ENCODE assay signal across 21 cellular contexts in genomic region chr3:164458986-164459385, GRCh38.
DNase-seq lines count a peak whose midpoint lies in the region; ATAC-seq, FAIRE-seq and TF ChIP-seq lines count a peak whose summit lies in the region.
"Had no signal": no experiment of that assay in that cellular context is flagged by ENCODE, and none has a peak within 500 bp of the region (broad histone marks: within the 10 kb centered on the region; RNA-seq: fewer than 3 reads in every experiment).

No MANE protein-coding gene starts in this region.

- no peaks in the 10 kb centered on the region for H3K9me3 ChIP-seq in astrocyte (ENCODE audit: insufficient read depth, low read depth, low read length)

- H3K9me3 Mint-ChIP-seq in astrocyte (ENCODE audit: unreplicated experiment) = peaks cover 2% of the 10 kb centered on the region
- peaks cover 6% of the 10 kb centered on the region for H3K9me3 Mint-ChIP-seq in activated naive CD4-positive, alpha-beta T cell treated with anti-CD3 and anti-CD28 coated beads, Interleukin-2, amount 10 ng/mL, durations not matched to agents 7 days and 5 days
- H3K9me3 Mint-ChIP-seq: brain had no signal

- H3K4me3 Mint-ChIP-seq in astrocyte (ENCODE audit: unreplicated experiment) = no peak overlapping the region
- no peak overlapping the region for H3K4me3 Mint-ChIP-seq in activated naive CD4-positive, alpha-beta T cell treated with anti-CD3 and anti-CD28 coated beads, Interleukin-2, amount 10 ng/mL, durations not matched to agents 7 days and 5 days
- H3K4me3 Mint-ChIP-seq: brain; CD8-positive, alpha-beta memory T cell; stimulated activated naive CD8-positive, alpha-beta T cell treated with anti-CD3 and anti-CD28 coated beads, Interleukin-15, amount 100 ng/mL, for 72 hours had no signal

- ATAC-seq in HG02840 (IDR thresholded peaks at IDR 0.05; ENCODE audit: low FRiP score, unreplicated experiment) (no peak), HG03095 (IDR thresholded peaks at IDR 0.05; ENCODE audit: unreplicated experiment) (no peak)
- ATAC-seq: left lobe of liver; right cardiac atrium; stimulated activated naive CD8-positive, alpha-beta T cell treated with anti-CD3 and anti-CD28 coated beads, Interleukin-15, amount 100 ng/mL, for 72 hours had no signal

- no peaks in the 10 kb centered on the region for H3K79me2 ChIP-seq in astrocyte (ENCODE audit: insufficient read depth, low read length)

- H3K27ac ChIP-seq in astrocyte (ENCODE audit: low read depth, low read length) = no peak overlapping the region
- H3K27ac ChIP-seq: dorsolateral prefrontal cortex, SK-N-MC had no signal

- H3K36me3 ChIP-seq in astrocyte (ENCODE audit: insufficient read depth, low read length) = no peaks in the 10 kb centered on the region

- no peaks in the 10 kb centered on the region for H3K36me3 Mint-ChIP-seq in astrocyte (ENCODE audit: low read depth, unreplicated experiment)
- no peaks in the 10 kb centered on the region for H3K36me3 Mint-ChIP-seq in activated naive CD4-positive, alpha-beta T cell treated with anti-CD3 and anti-CD28 coated beads, Interleukin-2, amount 10 ng/mL, durations not matched to agents 7 days and 5 days
- H3K36me3 Mint-ChIP-seq: brain; CD8-positive, alpha-beta memory T cell had no signal

- no peak overlapping the region for H3K9ac ChIP-seq in astrocyte (ENCODE audit: low read length)

- H3K27me3 Mint-ChIP-seq in astrocyte (ENCODE audit: low read depth, unreplicated experiment) = no peaks in the 10 kb centered on the region
- H3K27me3 Mint-ChIP-seq in activated naive CD4-positive, alpha-beta T cell treated with anti-CD3 and anti-CD28 coated beads, Interleukin-2, amount 10 ng/mL, durations not matched to agents 7 days and 5 days = no peaks in the 10 kb centered on the region
- H3K27me3 Mint-ChIP-seq: brain; CD8-positive, alpha-beta memory T cell; stimulated activated naive CD8-positive, alpha-beta T cell treated with anti-CD3 and anti-CD28 coated beads, Interleukin-15, amount 100 ng/mL, for 72 hours had no signal

- no peak overlapping the region for H3K4me3 ChIP-seq in astrocyte (ENCODE audit: insufficient read depth, low read depth, low read length)
- H3K4me3 ChIP-seq in fibroblast of the aortic adventitia (ENCODE audit: low read depth, low read length) = no peak overlapping the region
- H3K4me3 ChIP-seq: dorsolateral prefrontal cortex, SK-N-MC had no signal

- no peaks in the 10 kb centered on the region for H4K20me1 ChIP-seq in astrocyte (ENCODE audit: insufficient read depth, low read length)

- no peak overlapping the region for H2AFZ ChIP-seq in astrocyte (ENCODE audit: low read depth, low read length)

- peak overlapping the region; percentile 30 for H3K4me2 ChIP-seq in astrocyte (ENCODE audit: low read length)

- peak; percentile 56 for DNase-seq in ACHN
- DNase-seq in HS-5 (ENCODE audit: low read depth) = peak; percentile 78
- peak; percentile 76 for DNase-seq in astrocyte (ENCODE audit: low read depth)
- DNase-seq in fibroblast of the aortic adventitia (ENCODE audit: low read depth) = peak; percentile 65
- DNase-seq in activated naive CD4-positive, alpha-beta T cell treated with anti-CD3 and anti-CD28 coated beads, Interleukin-2, amount 10 ng/mL, durations not matched to agents 7 days and 5 days = no peak
- DNase-seq in NCI-H524 (lab: John Stamatoyannopoulos, UW) = no peak
- DNase-seq: activated CD4-positive, alpha-beta T cell treated with anti-CD3 and anti-CD28 coated beads for 48 hours; activated CD8-positive, alpha-beta memory T cell treated with anti-CD3 and anti-CD28 coated beads, Interleukin-2, amount 50 U/mL, for 4 hours; activated gamma-delta T cell treated with Interleukin-2 at 50 U/mL for 16 hours; CD8-positive, alpha-beta memory T cell; dorsolateral prefrontal cortex; IMR-90; NCI-H1930; right cardiac atrium; stimulated activated naive CD8-positive, alpha-beta T cell treated with anti-CD3 and anti-CD28 coated beads, Interleukin-15, amount 100 ng/mL, for 72 hours had no signal

- no peak for TF ChIP-seq CTCF in astrocyte (IDR thresholded peaks at IDR 0.05; ENCODE audit: insufficient read depth, low read depth, low read length)
- no peak for TF ChIP-seq CTCF in fibroblast of the aortic adventitia (IDR thresholded peaks at IDR 0.05; ENCODE audit: insufficient read depth, low read length)

- FAIRE-seq in astrocyte (lab: Jason Lieb, UNC) = no peak
- FAIRE-seq: GM12891 had no signal

- H3K27ac Mint-ChIP-seq in astrocyte (ENCODE audit: unreplicated experiment) = peak overlapping the region; percentile 89
- H3K27ac Mint-ChIP-seq in activated naive CD4-positive, alpha-beta T cell treated with anti-CD3 and anti-CD28 coated beads, Interleukin-2, amount 10 ng/mL, durations not matched to agents 7 days and 5 days = no peak overlapping the region
- H3K27ac Mint-ChIP-seq: brain; CD8-positive, alpha-beta memory T cell; stimulated activated naive CD8-positive, alpha-beta T cell treated with anti-CD3 and anti-CD28 coated beads, Interleukin-15, amount 100 ng/mL, for 72 hours had no signal

- CTCF ChIA-PET in activated naive CD4-positive, alpha-beta T cell treated with anti-CD3 and anti-CD28 coated beads, Interleukin-2, amount 10 ng/mL, durations not matched to agents 7 days and 5 days (lab: Charles Lee) = no interaction called here

- in situ Hi-C loops in ACHN (cut with HindIII; ENCODE audit: low pct_ligation_motif_present, low pct_unique_long_range_greater_than_20kb, low sequenced_read_pairs) = no loop called here

- no peaks in the 10 kb centered on the region for H3K27me3 ChIP-seq in astrocyte (ENCODE audit: insufficient read depth, low read length)
- H3K27me3 ChIP-seq: dorsolateral prefrontal cortex had no signal

- no peaks in the 10 kb centered on the region for H3K4me1 ChIP-seq in astrocyte (ENCODE audit: insufficient read depth, low read length)

- H3K4me1 Mint-ChIP-seq in astrocyte (ENCODE audit: low read depth, unreplicated experiment) = peaks cover 10% of the 10 kb centered on the region
- H3K4me1 Mint-ChIP-seq in activated naive CD4-positive, alpha-beta T cell treated with anti-CD3 and anti-CD28 coated beads, Interleukin-2, amount 10 ng/mL, durations not matched to agents 7 days and 5 days = no peaks in the 10 kb centered on the region
- H3K4me1 Mint-ChIP-seq: CD8-positive, alpha-beta memory T cell; stimulated activated naive CD8-positive, alpha-beta T cell treated with anti-CD3 and anti-CD28 coated beads, Interleukin-15, amount 100 ng/mL, for 72 hours had no signal

Comparison
In these comparisons a context has a peak if more than half of its experiments do, and no peak if none do; other contexts are left out.
1. DNase-seq: peak in ACHN (single experiment), HS-5 (single experiment), astrocyte (single experiment) and fibroblast of the aortic adventitia (single experiment); none in activated naive CD4-positive, alpha-beta T cell treated with anti-CD3 and anti-CD28 coated beads, Interleukin-2, amount 10 ng/mL, durations not matched to agents 7 days and 5 days (single experiment) and NCI-H524 (0 of 2).